Comparison of ENCODE assay signal across 15 cellular contexts in genomic region chr6:48111575-48111974, GRCh38. TPM values are rescaled to one million over a fixed set of nuclear protein-coding genes. Genes with fewer than 3 reads are reported as not detected.
DNase-seq lines count a peak whose midpoint lies in the region; ATAC-seq and TF ChIP-seq lines count a peak whose summit lies in the region.
"Had no signal": no experiment of that assay in that cellular context is flagged by ENCODE, and none has a peak within 500 bp of the region (broad histone marks: within the 10 kb centered on the region; RNA-seq: fewer than 3 reads in every experiment).

No MANE protein-coding gene starts in this region.

- peak overlapping the region; percentile 77; the same call in 1 of the 2 replicates for H3K9ac ChIP-seq in iPS-20b (ENCODE audit: low read depth, low read length)

- peak overlapping the region; percentile 31; the same call in 1 of the 2 replicates for H3K27ac ChIP-seq in SJCRH30
- peak overlapping the region; percentile 1 for H3K27ac ChIP-seq in iPS-20b (ENCODE audit: low read length)
- H3K27ac ChIP-seq in testis, result no peak overlapping the region
- H3K27ac ChIP-seq: upper lobe of left lung had no signal

- no peak overlapping the region for H3K4me3 ChIP-seq in SJCRH30
- H3K4me3 ChIP-seq in iPS-20b (ENCODE audit: low read length), result peak overlapping the region; percentile 63; the same call in 1 of the 2 replicates
- H3K4me3 ChIP-seq in testis, result no peak overlapping the region

- H3K4me1 ChIP-seq in SJCRH30 (peaks cover 12% of the 10 kb centered on the region), iPS-20b (ENCODE audit: insufficient read depth, low read length) (peaks cover 7% of the 10 kb centered on the region; the same call in 1 of the 2 replicates), testis (no peaks in the 10 kb centered on the region)
- H3K4me1 ChIP-seq: upper lobe of left lung had no signal

- ATAC-seq in HG03378 (IDR thresholded peaks at IDR 0.05; ENCODE audit: unreplicated experiment), result peak; percentile 45
- ATAC-seq in GM19397 (IDR thresholded peaks at IDR 0.05; ENCODE audit: unreplicated experiment), result no peak

- intact Hi-C loops in testis (cut with DNase I; ENCODE audit: low total_unique reads), result no loop called here

- TF ChIP-seq POLR2A in testis (IDR thresholded peaks at IDR 0.05), result no peak

- DNase-seq in DMS153 treated with DMSO at 0.1 percent for 48 hours (lab: John Stamatoyannopoulos, UW; ENCODE audit: unreplicated experiment), result peak; percentile 32
- no peak for DNase-seq in SJCRH30
- no peak for DNase-seq in testis
- no peak for DNase-seq in stimulated activated CD4-positive, alpha-beta T cell treated with anti-CD3 and anti-CD28 coated beads, Interleukin-2, amount 100 ng/mL, for 48 hours
- no peak for DNase-seq in effector CD8-positive, alpha-beta T cell (lab: John Stamatoyannopoulos, UW)
- DNase-seq: activated CD4-positive, alpha-beta T cell treated with anti-CD3 and anti-CD28 coated beads, Interleukin-2, amount 10 ng/mL, durations not matched to agents 7 days and 5 days; activated gamma-delta T cell treated with Interleukin-2 at 50 U/mL for 16 hours; central memory CD4-positive, alpha-beta T cell; DMS 273 treated with DMSO at 0.1 percent for 48 hours; small intestine; upper lobe of left lung had no signal

- TF ChIP-seq CTCF in testis (IDR thresholded peaks at IDR 0.05), result no peak

- H3K9me3 ChIP-seq in SJCRH30 (replicated peaks) (no peaks in the 10 kb centered on the region), iPS-20b (ENCODE audit: insufficient read depth, low read depth, low read length) (no peaks in the 10 kb centered on the region), testis (no peaks in the 10 kb centered on the region)
- H3K9me3 ChIP-seq: upper lobe of left lung had no signal

- no peaks in the 10 kb centered on the region for H3K36me3 ChIP-seq in SJCRH30
- H3K36me3 ChIP-seq in iPS-20b (ENCODE audit: insufficient read depth, low read depth, low read length), result no peaks in the 10 kb centered on the region
- no peaks in the 10 kb centered on the region for H3K36me3 ChIP-seq in testis (ENCODE audit: low read depth, missing control alignments)
- H3K36me3 ChIP-seq: upper lobe of left lung had no signal

- WGBS in testis, 2 donors, result 80 to 82% methylated on average over 1 of the region's 1 CpG

- H3K27me3 ChIP-seq in SJCRH30 (no peaks in the 10 kb centered on the region), iPS-20b (ENCODE audit: insufficient read depth, low read length) (no peaks in the 10 kb centered on the region), testis (no peaks in the 10 kb centered on the region)
- H3K27me3 ChIP-seq: upper lobe of left lung had no signal

RNA-seq across cellular contexts. Expression of gene PTCHD4, which starts 0.6 kb away (rescaled TPM):
- total RNA-seq in SJCRH30 (2014; rRNA removed; shearing (Covaris generic)), result 0.28 and 0.38 TPM in 2 replicates
- 1 to 10 TPM in 1 of 2 donors, under 1 TPM in 1; 0.68 to 1.6 TPM for total RNA-seq in testis
- 0.17 TPM for polyA plus RNA-seq in testis (ENCODE audit: insufficient read depth, low read depth, low replicate concordance)
- total RNA-seq: activated CD4-positive, alpha-beta T cell treated with anti-CD3 and anti-CD28 coated beads, Interleukin-2, amount 10 ng/mL, durations not matched to agents 7 days and 5 days; T-helper 1 cell treated with Interleukin-12 subunit alpha and Interleukin-12 subunit beta and Interleukin-4 antibody, amounts not matched to agents 30 ng/mL and 1 ng/mL, for 36 hours had no signal
- polyA plus RNA-seq: small intestine had no signal

Comparison
In these comparisons a context has a peak if more than half of its experiments do, and no peak if none do; other contexts are left out.
1. H3K27ac ChIP-seq: peak in SJCRH30 (single experiment) and iPS-20b (single experiment); none in testis (0 of 2).